In the genomic region with DNA sequence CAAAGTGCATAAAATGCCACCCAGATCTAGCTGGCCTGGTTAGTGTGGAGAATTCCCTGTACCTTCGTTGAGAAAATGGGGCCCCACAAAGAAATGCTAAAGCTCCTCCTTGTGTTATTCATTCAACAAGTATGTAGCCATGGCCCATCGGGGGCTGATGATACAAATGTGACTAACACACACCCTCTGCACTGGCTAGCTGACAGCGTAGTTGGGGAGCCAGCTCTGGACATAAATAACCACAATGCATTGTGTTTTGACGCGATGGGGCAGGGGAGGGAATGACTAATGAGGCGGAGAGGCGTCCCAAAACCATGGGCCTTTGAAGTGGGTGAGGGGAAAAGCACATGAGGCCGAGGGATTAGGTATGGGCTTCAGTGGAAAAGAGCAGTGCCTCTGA, we compare ENCODE assay signal across 12 cellular contexts. TPM values are rescaled to one million over a fixed set of nuclear protein-coding genes. Genes with fewer than 3 reads are reported as not detected.
DNase-seq lines count a peak whose midpoint lies in the region; ATAC-seq, FAIRE-seq and TF ChIP-seq lines count a peak whose summit lies in the region.
"Had no signal": no experiment of that assay in that cellular context is flagged by ENCODE, and none has a peak within 500 bp of the region (broad histone marks: within the 10 kb centered on the region; RNA-seq: fewer than 3 reads in every experiment).

No MANE protein-coding gene starts in this region.

- TF ChIP-seq CTCF in BJ (IDR thresholded peaks at IDR 0.05; ENCODE audit: insufficient read depth, low read depth, low read length) (no peak), mammary epithelial cell (conservative IDR thresholded peaks at IDR 0.05 in 1 of 2, IDR thresholded peaks at IDR 0.05 in 1 of 2; ENCODE audit: extremely low read depth in 1 of 2, insufficient read depth in 1 of 2, low read depth in 1 of 2, low read length in 2 of 2) (no peak), keratinocyte (optimal IDR thresholded peaks at IDR 0.05 in 1 of 3, IDR thresholded peaks at IDR 0.05 in 1 of 3, conservative IDR thresholded peaks at IDR 0.05 in 1 of 3; ENCODE audit: extremely low read depth in 1 of 3, insufficient read depth in 2 of 3, low read length in 3 of 3) (no peak)

- H3K27me3 ChIP-seq in BJ (ENCODE audit: control insufficient read depth, insufficient read depth, low read length) = no peaks in the 10 kb centered on the region
- no peaks in the 10 kb centered on the region for H3K27me3 ChIP-seq in MG63
- H3K27me3 ChIP-seq in mammary epithelial cell (ENCODE audit: insufficient read depth, low read length) = no peaks in the 10 kb centered on the region
- H3K27me3 ChIP-seq in keratinocyte (ENCODE audit: control insufficient read depth, extremely low read depth, insufficient read depth, low read length) = no peaks in the 10 kb centered on the region
- H3K27me3 ChIP-seq: pancreas had no signal

- under 1% methylated on average over 8 of the region's 8 CpGs for WGBS in mammary epithelial cell (ENCODE audit: low coverage, missing lambda C conversion rate)

- no TSS peak for BruUV-seq in mammary epithelial cell (replicated peaks; lab: Mats Ljungman, UMichigan)

- ATAC-seq in HG03097 (IDR thresholded peaks at IDR 0.05; ENCODE audit: low FRiP score, unreplicated experiment) (no peak), HG03175 (IDR thresholded peaks at IDR 0.05; ENCODE audit: unreplicated experiment) (no peak)
- ATAC-seq: pancreas had no signal

- H3K9me1 ChIP-seq in keratinocyte (ENCODE audit: control insufficient read depth, extremely low read depth, insufficient read depth, low read length) = no peaks in the 10 kb centered on the region

- POLR2A ChIA-PET in BJ (lab: Charles Lee) = no interaction called here

- H3K4me2 ChIP-seq in mammary epithelial cell (ENCODE audit: insufficient read depth, low read depth, low read length) (peak overlapping the region; percentile 10), keratinocyte (ENCODE audit: control insufficient read depth, extremely low read depth, insufficient read depth, low read depth, low read length) (peak overlapping the region; percentile 16)

- H3K4me1 ChIP-seq in mammary epithelial cell (ENCODE audit: insufficient read depth, low read length) (peaks cover 18% of the 10 kb centered on the region), keratinocyte (ENCODE audit: control insufficient read depth, extremely low read depth, insufficient read depth, low read length) (peaks cover 24% of the 10 kb centered on the region)
- H3K4me1 ChIP-seq: pancreas had no signal

- H3K9me3 ChIP-seq in MG63 (no peaks in the 10 kb centered on the region), mammary epithelial cell (replicated peaks; ENCODE audit: insufficient read depth, low read length) (no peaks in the 10 kb centered on the region), keratinocyte (ENCODE audit: control insufficient read depth, low read depth, low read length) (no peaks in the 10 kb centered on the region)
- H3K9me3 ChIP-seq: pancreas had no signal

- DNase-seq in BJ (ENCODE audit: low read depth) = peak; percentile 81
- peak; percentile 92 for DNase-seq in MG63
- peak; percentile 92 for DNase-seq in mammary epithelial cell
- peak; percentile 71 for DNase-seq in keratinocyte (ENCODE audit: low read depth, low spot score)
- DNase-seq in epidermal melanocyte (ENCODE audit: insufficient read length, low spot score) = no peak
- DNase-seq in COLO829 (ENCODE audit: low spot score) = no peak
- DNase-seq: CD4-positive, alpha-beta memory T cell; NCI-H1436 treated with DMSO at 0.1 percent for 48 hours had no signal

- no peak overlapping the region for H3K4me3 ChIP-seq in BJ (ENCODE audit: low read depth, low read length)
- H3K4me3 ChIP-seq in MG63 = no peak overlapping the region
- H3K4me3 ChIP-seq in mammary epithelial cell (replicated peaks in 1 of 3; ENCODE audit: insufficient read depth in 1 of 3, low read depth in 2 of 3, low read length in 3 of 3) = no peak overlapping the region
- no peak overlapping the region for H3K4me3 ChIP-seq in keratinocyte (ENCODE audit: control insufficient read depth in 2 of 3, extremely low read depth in 1 of 3, insufficient read depth in 2 of 3, low read depth in 1 of 3, low read length in 3 of 3)
- H3K4me3 ChIP-seq: pancreas had no signal

- dilution Hi-C loops in mammary epithelial cell (cut with HindIII; ENCODE audit: low sequenced_read_pairs) (no loop called here), keratinocyte (cut with MboI; ENCODE audit: extremely low pct_ligation_motif_present, low sequenced_read_pairs) (no loop called here)

- H4K20me1 ChIP-seq in mammary epithelial cell (ENCODE audit: insufficient read depth, low read length) (no peaks in the 10 kb centered on the region), keratinocyte (ENCODE audit: control insufficient read depth, extremely low read depth, insufficient read depth, low read length) (no peaks in the 10 kb centered on the region)

- intact Hi-C loops in mammary epithelial cell (cut with micrococcal nuclease) = loop anchor here (1.0 kb wide), 1 partner anchor 28 kb away; a partner anchor contains a TSS

- no peak overlapping the region for H3K9ac ChIP-seq in mammary epithelial cell (ENCODE audit: insufficient read depth, low read length)
- no peak overlapping the region for H3K9ac ChIP-seq in keratinocyte (ENCODE audit: control insufficient read depth, extremely low read depth, insufficient read depth, low read length)

- peak; percentile 90 for FAIRE-seq in keratinocyte (lab: Jason Lieb, UNC)
- FAIRE-seq: GM12892, pancreas had no signal

- no peaks in the 10 kb centered on the region for H3K79me2 ChIP-seq in mammary epithelial cell (ENCODE audit: insufficient read depth, low read length)
- no peaks in the 10 kb centered on the region for H3K79me2 ChIP-seq in keratinocyte (ENCODE audit: control insufficient read depth, insufficient read depth, low read length)

- CTCF ChIA-PET in BJ (lab: Yijun Ruan, JAX) (interaction anchor here (1.1 to 1.4 kb wide), 3 partner anchors 16 to 94 kb away, joined by 3 to 4 read pairs (median 3); no protein-coding TSS in a partner anchor), mammary epithelial cell (lab: Charles Lee; ENCODE audit: low non-redundant PET) (no interaction called here)

- H3K36me3 ChIP-seq in BJ (ENCODE audit: control insufficient read depth, insufficient read depth, low read length) (no peaks in the 10 kb centered on the region), MG63 (no peaks in the 10 kb centered on the region), mammary epithelial cell (ENCODE audit: insufficient read depth, low read length) (no peaks in the 10 kb centered on the region), keratinocyte (ENCODE audit: control insufficient read depth in 2 of 2, extremely low read depth in 1 of 2, insufficient read depth in 2 of 2, low read length in 2 of 2) (no peaks in the 10 kb centered on the region)
- H3K36me3 ChIP-seq: pancreas had no signal

- H2AFZ ChIP-seq in mammary epithelial cell (ENCODE audit: low read depth, low read length) (peak overlapping the region; percentile 44), keratinocyte (ENCODE audit: control insufficient read depth, low read length) (peak overlapping the region; percentile 42)

- in situ Hi-C loops in mammary epithelial cell (cut with MboI; ENCODE audit: low sequenced_read_pairs in 2 of 2) = no loop called here

- H3K27ac ChIP-seq in mammary epithelial cell (ENCODE audit: insufficient read depth, low read depth, low read length) (peak overlapping the region; percentile 34), keratinocyte (ENCODE audit: control insufficient read depth, insufficient read depth, low read length) (peak overlapping the region; percentile 47)
- H3K27ac ChIP-seq: pancreas had no signal

RNA-seq across cellular contexts. Expression of a gene that starts 28.2 kb away (rescaled TPM):
- 37.1 and 57.2 TPM in 2 replicates for polyA plus RNA-seq in BJ (2011; rRNA removed)
- polyA minus RNA-seq in BJ (2011; rRNA and poly(A)+ RNA removed) = 22.9 and 28.6 TPM in 2 replicates
- 18.4 and 31.4 TPM in 2 replicates for total RNA-seq in MG63 (2014; rRNA removed; shearing (Covaris generic); ENCODE audit: low replicate concordance)
- total RNA-seq in mammary epithelial cell = 10 to 100 TPM; 43.5 to 59.7 TPM
- 64.7 TPM for polyA plus RNA-seq in mammary epithelial cell
- 17.2 TPM for polyA minus RNA-seq in mammary epithelial cell
- 24.4 to 34.8 TPM (median 27.8 TPM) in 3 replicates for polyA plus RNA-seq in keratinocyte
- polyA plus RNA-seq in keratinocyte (2011; ENCODE audit: low read depth) = 20.4 TPM
- polyA plus RNA-seq in keratinocyte (2011; cell fraction: cytosol; rRNA removed) = 14.3 and 23.5 TPM in 2 replicates
- polyA plus RNA-seq in keratinocyte (2011; cell fraction: nucleus; rRNA removed) = 30.1 and 33.0 TPM in 2 replicates
- polyA plus RNA-seq in keratinocyte (2012; ENCODE audit: low replicate concordance) = 20.7 and 32.5 TPM in 2 replicates
- polyA minus RNA-seq in keratinocyte = 18.3 to 31.6 TPM (median 25.1 TPM) in 3 replicates
- 23.6 TPM for polyA minus RNA-seq in keratinocyte (2011; cell fraction: cytosol; rRNA and poly(A)+ RNA removed)
- polyA minus RNA-seq in keratinocyte (2011; cell fraction: nucleus; rRNA and poly(A)+ RNA removed) = 15.6 and 16.4 TPM in 2 replicates

Comparison
In these comparisons a context has a peak if more than half of its experiments do, and no peak if none do; other contexts are left out.
1. DNase-seq: peak in BJ (single experiment), MG63 (single experiment), mammary epithelial cell (single experiment) and keratinocyte (single experiment); none in epidermal melanocyte (single experiment) and COLO829 (single experiment).